Comparison of ENCODE assay signal across 8 cellular contexts in the genomic region with DNA sequence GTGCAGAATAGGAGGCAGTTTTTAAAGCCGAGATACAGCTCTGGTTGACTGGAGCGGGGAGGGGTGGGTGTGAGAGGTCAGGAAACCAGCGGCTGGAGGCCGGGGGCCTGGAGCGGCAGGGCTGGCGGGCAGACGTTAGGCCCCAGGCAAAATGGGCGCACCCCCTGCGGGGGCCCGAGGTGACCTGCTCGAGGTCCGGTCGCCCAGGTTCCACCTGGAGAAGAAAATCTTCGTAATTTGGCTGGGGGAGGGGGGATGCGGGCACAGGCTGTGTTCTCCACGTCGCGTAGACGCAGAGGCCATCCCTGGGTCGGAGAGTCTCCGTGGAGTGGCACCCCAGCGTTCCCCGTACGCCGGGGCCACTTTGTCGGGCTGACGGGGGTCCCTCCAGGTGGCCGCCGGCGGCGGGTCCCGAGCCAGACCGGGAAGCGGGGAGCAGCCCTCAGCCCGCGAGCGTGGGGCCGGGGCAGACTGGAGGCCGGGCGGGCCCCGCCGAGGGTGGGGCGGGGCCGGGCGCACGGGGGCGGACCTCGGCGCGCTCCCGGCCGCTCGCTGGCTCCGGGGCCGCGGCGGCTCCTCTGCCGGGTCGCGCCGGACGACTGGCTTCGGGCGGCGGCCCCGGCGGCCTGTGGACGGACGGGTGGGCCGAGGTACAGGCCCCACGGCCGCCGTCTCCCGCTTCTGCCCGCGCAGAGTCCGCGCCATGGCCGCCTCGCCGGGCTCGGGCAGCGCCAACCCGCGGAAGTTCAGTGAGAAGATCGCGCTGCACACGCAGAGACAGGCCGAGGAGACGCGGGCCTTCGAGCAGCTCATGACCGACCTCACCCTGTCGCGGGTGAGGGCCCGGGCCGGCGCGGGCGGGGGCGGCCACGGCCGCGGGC. TPM values are rescaled to one million over a fixed set of nuclear protein-coding genes. Genes with fewer than 3 reads are reported as not detected.
DNase-seq lines count a peak whose midpoint lies in the region; ATAC-seq and TF ChIP-seq lines count a peak whose summit lies in the region.

CRTC3 (plus strand) TSS at position 555 of the 881 bp plus-strand sequence; CDS start at position 704, 149 bp downstream.

- H3K27ac Mint-ChIP-seq in activated CD4-positive, alpha-beta T cell treated with anti-CD3 and anti-CD28 coated beads, Interleukin-2, amount 10 ng/mL, durations not matched to agents 24 days and 14 days: peak within 1 kb of the TSS; percentile 89
- peak within 1 kb of the TSS; percentile 91 for H3K27ac Mint-ChIP-seq in dendritic cell treated with granulocyte-macrophage colony-stimulating factor and Interleukin-4, amounts not matched to agents 40 ng/mL and 50 ng/mL, for 4 days

- no peaks in the 10 kb centered on the region for H3K9me3 Mint-ChIP-seq in activated CD4-positive, alpha-beta T cell treated with anti-CD3 and anti-CD28 coated beads, Interleukin-2, amount 10 ng/mL, durations not matched to agents 24 days and 14 days
- H3K9me3 Mint-ChIP-seq in dendritic cell treated with granulocyte-macrophage colony-stimulating factor and Interleukin-4, amounts not matched to agents 40 ng/mL and 50 ng/mL, for 4 days: no peaks in the 10 kb centered on the region

- no peaks in the 10 kb centered on the region for H3K36me3 ChIP-seq in liver (ENCODE audit: control insufficient read depth in 4 of 4, insufficient read depth in 3 of 4, low read depth in 1 of 4, low read length in 3 of 4)

- intact Hi-C loops in activated CD4-positive, alpha-beta T cell treated with anti-CD3 and anti-CD28 coated beads, Interleukin-2, amount 10 ng/mL, durations not matched to agents 24 days and 14 days (cut with micrococcal nuclease): loop anchor here (2.0 kb wide), 1 partner anchor 63 kb away; no protein-coding TSS in a partner anchor
- intact Hi-C loops in dendritic cell treated with granulocyte-macrophage colony-stimulating factor and Interleukin-4, amounts not matched to agents 40 ng/mL and 50 ng/mL, for 4 days (cut with micrococcal nuclease): loop anchor here (5.0 kb wide), 1 partner anchor 43 kb away; no protein-coding TSS in a partner anchor

- no peak for TF ChIP-seq RAD21 in liver (IDR thresholded peaks at IDR 0.05)

- no peaks in the 10 kb centered on the region for H3K9me3 ChIP-seq in liver (ENCODE audit: control insufficient read depth in 4 of 4, low read length in 3 of 4)

- peak within 1 kb of the TSS; percentile 97 for H3K4me3 Mint-ChIP-seq in activated CD4-positive, alpha-beta T cell treated with anti-CD3 and anti-CD28 coated beads, Interleukin-2, amount 10 ng/mL, durations not matched to agents 24 days and 14 days
- peak within 1 kb of the TSS; percentile 99 for H3K4me3 Mint-ChIP-seq in dendritic cell treated with granulocyte-macrophage colony-stimulating factor and Interleukin-4, amounts not matched to agents 40 ng/mL and 50 ng/mL, for 4 days

- 2% methylated on average over 104 of the region's 104 CpGs for WGBS in liver

- no peaks in the 10 kb centered on the region for H3K27me3 ChIP-seq in liver (ENCODE audit: control insufficient read depth in 4 of 4, insufficient read depth in 4 of 4, low read length in 3 of 4)

- TF ChIP-seq POLR2A in NB4 (IDR thresholded peaks at IDR 0.05; ENCODE audit: extremely low read depth, insufficient read length): peak; percentile 54

- peaks cover 0 to 18% (median 12%) of the 10 kb centered on the region in 4 donors for H3K4me1 ChIP-seq in liver (ENCODE audit: control insufficient read depth in 4 of 4, insufficient read depth in 4 of 4, low read length in 3 of 4)

- peak within 1 kb of the TSS; percentile 82 to 84 for H3K27ac ChIP-seq in liver (ENCODE audit: low read depth in 1 of 2, low read length in 2 of 2)

- peaks cover 41% of the 10 kb centered on the region for H3K4me1 Mint-ChIP-seq in activated CD4-positive, alpha-beta T cell treated with anti-CD3 and anti-CD28 coated beads, Interleukin-2, amount 10 ng/mL, durations not matched to agents 24 days and 14 days
- H3K4me1 Mint-ChIP-seq in dendritic cell treated with granulocyte-macrophage colony-stimulating factor and Interleukin-4, amounts not matched to agents 40 ng/mL and 50 ng/mL, for 4 days (ENCODE audit: low read depth): peaks cover 43% of the 10 kb centered on the region

- peak; percentile 16 for DNase-seq in NCI-H1105 treated with DMSO at 0.1 percent for 48 hours (lab: John Stamatoyannopoulos, UW)
- no peak for DNase-seq in NCI-H1105 (lab: John Stamatoyannopoulos, UW)
- DNase-seq in NB4 (ENCODE audit: low read depth): peak; percentile 72
- DNase-seq in activated CD4-positive, alpha-beta T cell treated with anti-CD3 and anti-CD28 coated beads, Interleukin-2, amount 10 ng/mL, durations not matched to agents 24 days and 14 days: peak; percentile 89
- DNase-seq in stimulated activated CD4-positive, alpha-beta T cell treated with anti-CD3 and anti-CD28 coated beads, Interleukin-4, amount 100 ng/mL, for 48 hours (ENCODE audit: low read depth in 2 of 2): peak; percentile 37 to 42

- H3K27me3 Mint-ChIP-seq in activated CD4-positive, alpha-beta T cell treated with anti-CD3 and anti-CD28 coated beads, Interleukin-2, amount 10 ng/mL, durations not matched to agents 24 days and 14 days: no peaks in the 10 kb centered on the region
- peaks cover 4% of the 10 kb centered on the region for H3K27me3 Mint-ChIP-seq in dendritic cell treated with granulocyte-macrophage colony-stimulating factor and Interleukin-4, amounts not matched to agents 40 ng/mL and 50 ng/mL, for 4 days

- TF ChIP-seq CTCF in NB4 (IDR thresholded peaks at IDR 0.05; ENCODE audit: low read depth, low read length) (no peak), liver (IDR thresholded peaks at IDR 0.05; ENCODE audit: low read depth, low read length, missing input control) (no peak)

- peaks cover 20% of the 10 kb centered on the region for H3K36me3 Mint-ChIP-seq in activated CD4-positive, alpha-beta T cell treated with anti-CD3 and anti-CD28 coated beads, Interleukin-2, amount 10 ng/mL, durations not matched to agents 24 days and 14 days (ENCODE audit: low read depth)
- H3K36me3 Mint-ChIP-seq in dendritic cell treated with granulocyte-macrophage colony-stimulating factor and Interleukin-4, amounts not matched to agents 40 ng/mL and 50 ng/mL, for 4 days (ENCODE audit: low read depth): peaks cover 21% of the 10 kb centered on the region

- peak; percentile 76 for ATAC-seq in HG02588 (IDR thresholded peaks at IDR 0.05; ENCODE audit: unreplicated experiment)

- peak within 1 kb of the TSS; percentile 49 to 72 for H3K9ac ChIP-seq in liver (ENCODE audit: low read depth in 1 of 2, low read length in 2 of 2)

- H3K4me3 ChIP-seq in NB4 (ENCODE audit: low read depth, low read length): peak within 1 kb of the TSS; percentile 72
- peak within 1 kb of the TSS; percentile 66 to 99 (median 89) for H3K4me3 ChIP-seq in liver (ENCODE audit: low read depth in 1 of 3, low read length in 3 of 3)

TF ChIP-seq in liver, 16 proteins besides CTCF, POLR2A, EP300 and RAD21:
- TF ChIP-seq, protein P1, sequence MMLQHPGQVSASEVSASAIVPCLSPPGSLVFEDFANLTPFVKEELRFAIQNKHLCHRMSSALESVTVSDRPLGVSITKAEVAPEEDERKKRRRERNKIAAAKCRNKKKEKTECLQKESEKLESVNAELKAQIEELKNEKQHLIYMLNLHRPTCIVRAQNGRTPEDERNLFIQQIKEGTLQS (IDR thresholded peaks at IDR 0.05): no peak
- TF ChIP-seq FOXA1 (IDR thresholded peaks at IDR 0.05) (no peak), TAF1 (conservative IDR thresholded peaks at IDR 0.05) (no peak), RXRA (IDR thresholded peaks at IDR 0.05) (no peak), SP1 (IDR thresholded peaks at IDR 0.05) (no peak), REST (IDR thresholded peaks at IDR 0.05) (no peak), HNF4A (conservative IDR thresholded peaks at IDR 0.05) (no peak), FOXA2 (IDR thresholded peaks at IDR 0.05) (no peak), YY1 (IDR thresholded peaks at IDR 0.05) (no peak)

RNA-seq across cellular contexts. Expression of gene CRTC3, which starts in this region (rescaled TPM):
- 48.8 and 54.2 TPM in 2 replicates for total RNA-seq in activated CD4-positive, alpha-beta T cell treated with anti-CD3 and anti-CD28 coated beads, Interleukin-2, amount 10 ng/mL, durations not matched to agents 24 days and 14 days
- 10 to 100 TPM in 1 of 2 donors, 1 to 10 TPM in 1; 9.2 to 16.8 TPM for total RNA-seq in liver
- 1 to 10 TPM; 5.1 to 6.0 TPM for polyA plus RNA-seq in liver
